18 cellular contexts compared by ENCODE assay signal in genomic region chr2:65710356-65710755, GRCh38.
DNase-seq lines count a peak whose midpoint lies in the region; ATAC-seq and TF ChIP-seq lines count a peak whose summit lies in the region.
"Had no signal": no experiment of that assay in that cellular context is flagged by ENCODE, and none has a peak within 500 bp of the region (broad histone marks: within the 10 kb centered on the region; RNA-seq: fewer than 3 reads in every experiment).

No MANE protein-coding gene starts in this region.

- no CpG with 5 or more reads among the region's 5 CpGs for WGBS in neuronal stem cell (ENCODE audit: extremely low coverage in 2 of 2, insufficient read length in 2 of 2, insufficient replicate concordance in 1 of 2), 2 donors

- peak overlapping the region; percentile 25 for H3K14ac ChIP-seq in neuronal stem cell (ENCODE audit: low read length)

- no peak overlapping the region for H4K8ac ChIP-seq in neuronal stem cell (ENCODE audit: low read depth, low read length)

- H2AFZ ChIP-seq in neuronal stem cell (ENCODE audit: low read length), result no peak overlapping the region

- peak; percentile 12 for DNase-seq in DMS53 (lab: John Stamatoyannopoulos, UW)
- no peak for DNase-seq in DMS53 treated with DMSO at 0.1 percent for 48 hours (lab: John Stamatoyannopoulos, UW; ENCODE audit: unreplicated experiment)
- no peak for DNase-seq in foreskin keratinocyte
- no peak for DNase-seq in neuronal stem cell (ENCODE audit: low spot score)
- no peak for DNase-seq in nucleus accumbens (lab: John Stamatoyannopoulos, UW)
- DNase-seq in NOMO-1 (lab: John Stamatoyannopoulos, UW; ENCODE audit: unreplicated experiment in 2 of 2), result no peak
- DNase-seq: BE2C; CD8-positive, alpha-beta memory T cell; DMS153; GOT3; NCI-H1092 treated with DMSO at 0.1 percent for 48 hours; NCI-H1436; NCI-H187 treated with DMSO at 0.1 percent for 48 hours; NK-92 treated with Interleukin-12 subunit alpha and Interleukin-12 subunit beta, amount 100 ng/mL, for 24 hours had no signal

- H3K27ac ChIP-seq in foreskin keratinocyte (no peak overlapping the region), neuronal stem cell (replicated peaks; ENCODE audit: low read length) (no peak overlapping the region)
- H3K27ac ChIP-seq: 22Rv1, HL-60 had no signal

- no peak overlapping the region for H3K4me3 ChIP-seq in neuronal stem cell (ENCODE audit: low read length in 2 of 2)
- H3K4me3 ChIP-seq: HAP-1 had no signal

- no peak for TF ChIP-seq CTCF in foreskin keratinocyte (conservative IDR thresholded peaks at IDR 0.05)

- no peak overlapping the region for H3K9ac ChIP-seq in neuronal stem cell (ENCODE audit: low read depth, low read length, poor library complexity)

- no peak overlapping the region for H3K4ac ChIP-seq in neuronal stem cell (ENCODE audit: low read length)

- H3K79me1 ChIP-seq in neuronal stem cell (ENCODE audit: low read depth, low read length), result no peaks in the 10 kb centered on the region

- H4K91ac ChIP-seq in neuronal stem cell (ENCODE audit: low read depth, low read length, poor library complexity), result no peak overlapping the region

- no peak overlapping the region for H2BK120ac ChIP-seq in neuronal stem cell (ENCODE audit: low read depth, low read length)

- H2AK5ac ChIP-seq in neuronal stem cell (ENCODE audit: low read depth, low read length), result no peak overlapping the region

- no peak overlapping the region for H3K4me2 ChIP-seq in neuronal stem cell (ENCODE audit: insufficient read depth, low read length, poor library complexity, severe bottlenecking)

- no peaks in the 10 kb centered on the region for H3K36me3 ChIP-seq in neuronal stem cell (replicated peaks in 1 of 2; ENCODE audit: control insufficient read depth in 2 of 2, insufficient read depth in 2 of 2, low read length in 2 of 2)
- H3K36me3 ChIP-seq: BE2C, HAP-1 had no signal

- H3K27me3 ChIP-seq in foreskin keratinocyte (peaks cover 7% of the 10 kb centered on the region), neuronal stem cell (ENCODE audit: control insufficient read depth in 3 of 3, insufficient read depth in 3 of 3, low read depth in 1 of 3, low read length in 3 of 3) (no peaks in the 10 kb centered on the region)
- H3K27me3 ChIP-seq: BE2C had no signal

- no peaks in the 10 kb centered on the region for H3K4me1 ChIP-seq in foreskin keratinocyte
- H3K4me1 ChIP-seq in neuronal stem cell (ENCODE audit: control insufficient read depth in 2 of 2, insufficient read depth in 1 of 2, low read depth in 1 of 2, low read length in 2 of 2), result peaks cover 0 to 1% of the 10 kb centered on the region in 2 donors
- H3K4me1 ChIP-seq: BE2C, HAP-1 had no signal

- ATAC-seq in foreskin keratinocyte (peak; percentile 36), HG02970 (IDR thresholded peaks at IDR 0.05; ENCODE audit: low FRiP score, unreplicated experiment) (no peak)

- no peak overlapping the region for H2BK15ac ChIP-seq in neuronal stem cell (ENCODE audit: low read length)

- no peaks in the 10 kb centered on the region for H3K9me3 ChIP-seq in neuronal stem cell (replicated peaks in 1 of 2; ENCODE audit: control insufficient read depth in 2 of 2, insufficient read depth in 1 of 2, low read depth in 1 of 2, low read length in 2 of 2)
- H3K9me3 ChIP-seq: BE2C, HAP-1 had no signal

- H2BK12ac ChIP-seq in neuronal stem cell (ENCODE audit: low read length), result no peak overlapping the region

- H2BK5ac ChIP-seq in neuronal stem cell (ENCODE audit: low read length), result no peak overlapping the region

- H3K18ac ChIP-seq in neuronal stem cell (ENCODE audit: low read length), result no peak overlapping the region

- no peak overlapping the region for H3K23ac ChIP-seq in neuronal stem cell (ENCODE audit: low read depth, low read length, poor library complexity)
